Comparison of ENCODE assay signal across 8 cellular contexts in the genomic region with DNA sequence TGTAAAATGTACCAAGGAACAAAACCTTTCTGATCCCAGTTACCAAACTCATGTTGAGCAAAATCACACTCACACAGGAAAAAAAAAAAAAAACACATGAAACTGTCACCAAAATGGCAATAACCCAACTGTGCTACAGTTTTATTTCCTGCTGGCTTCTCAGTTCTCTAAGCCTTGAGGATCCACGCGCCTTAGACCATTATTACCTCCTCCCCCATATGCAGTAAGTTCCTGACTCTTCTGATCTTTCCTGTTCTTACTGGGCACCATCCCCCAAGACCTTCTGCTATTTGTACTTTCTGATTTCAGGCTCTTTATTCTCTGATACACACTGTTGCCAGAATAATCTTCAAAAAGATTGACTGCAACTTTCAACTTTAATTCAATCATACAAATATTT.
DNase-seq lines count a peak whose midpoint lies in the region; ATAC-seq and TF ChIP-seq lines count a peak whose summit lies in the region.

No MANE protein-coding gene starts in this region.

- no peak for TF ChIP-seq CTCF in lung (IDR thresholded peaks at IDR 0.05; ENCODE audit: control extremely low read depth, extremely low read depth)

- peaks cover 12 to 39% of the 10 kb centered on the region in 2 donors for H3K4me1 ChIP-seq in lung (ENCODE audit: control insufficient read depth in 2 of 2, insufficient read depth in 2 of 2, low read length in 2 of 2)

- 10 to 26% methylated on average over 2 of the region's 2 CpGs for WGBS in lung, 2 donors

- POLR2A ChIA-PET in activated CD8-positive, alpha-beta T cell treated with anti-CD3 and anti-CD28 coated beads, Interleukin-2, amount 10 ng/mL, durations not matched to agents 7 days and 5 days (lab: Charles Lee), result interaction anchor here (0.5 kb wide), 1 partner anchor 176 kb away, joined by 3 read pairs; no protein-coding TSS in a partner anchor

- H3K27ac ChIP-seq in lung (ENCODE audit: low read depth in 1 of 2, low read length in 1 of 2), result peak overlapping the region in 1 of 2 donors; percentile 94

- no peaks in the 10 kb centered on the region for H3K27me3 ChIP-seq in lung (ENCODE audit: control insufficient read depth, insufficient read depth)

- peak; percentile 49 for ATAC-seq in GM18858 (IDR thresholded peaks at IDR 0.05; ENCODE audit: unreplicated experiment)
- ATAC-seq in HG03108 (IDR thresholded peaks at IDR 0.05; ENCODE audit: unreplicated experiment), result peak; percentile 54
- peak; percentile 36 for ATAC-seq in activated CD8-positive, alpha-beta T cell treated with anti-CD3 and anti-CD28 coated beads, Interleukin-2, amount 10 ng/mL, durations not matched to agents 7 days and 5 days
- ATAC-seq in lung (ENCODE audit: insufficient read depth, low FRiP score), result peak; percentile 51

- peaks cover 2 to 15% of the 10 kb centered on the region in 2 donors for H3K36me3 ChIP-seq in lung (ENCODE audit: control insufficient read depth in 2 of 2, insufficient read depth in 2 of 2, low read length in 2 of 2)

- no peaks in the 10 kb centered on the region for H3K9me3 ChIP-seq in lung (ENCODE audit: control insufficient read depth in 2 of 2, insufficient read depth in 1 of 2, low read length in 1 of 2)

- CTCF ChIA-PET in activated CD8-positive, alpha-beta T cell treated with anti-CD3 and anti-CD28 coated beads, Interleukin-2, amount 10 ng/mL, durations not matched to agents 7 days and 5 days (lab: Charles Lee), result interaction anchor here (0.8 to 2.8 kb wide), 4 partner anchors 11 to 77 kb away, joined by 3 to 11 read pairs (median 3); no protein-coding TSS in a partner anchor

- H3K4me3 ChIP-seq in lung, result no peak overlapping the region

- H3K9me3 Mint-ChIP-seq in activated CD8-positive, alpha-beta T cell treated with anti-CD3 and anti-CD28 coated beads, Interleukin-2, amount 10 ng/mL, durations not matched to agents 7 days and 5 days (ENCODE audit: insufficient read depth), result no peaks in the 10 kb centered on the region

- peak overlapping the region; percentile 23 for H3K27ac Mint-ChIP-seq in activated CD8-positive, alpha-beta T cell treated with anti-CD3 and anti-CD28 coated beads, Interleukin-2, amount 10 ng/mL, durations not matched to agents 7 days and 5 days

- peaks cover 40% of the 10 kb centered on the region for H3K36me3 Mint-ChIP-seq in activated CD8-positive, alpha-beta T cell treated with anti-CD3 and anti-CD28 coated beads, Interleukin-2, amount 10 ng/mL, durations not matched to agents 7 days and 5 days (ENCODE audit: low read depth)

- H3K4me3 Mint-ChIP-seq in activated CD8-positive, alpha-beta T cell treated with anti-CD3 and anti-CD28 coated beads, Interleukin-2, amount 10 ng/mL, durations not matched to agents 7 days and 5 days, result no peak overlapping the region

- DNase-seq in activated CD8-positive, alpha-beta T cell treated with anti-CD3 and anti-CD28 coated beads, Interleukin-2, amount 10 ng/mL, durations not matched to agents 7 days and 5 days, result no peak
- DNase-seq in lung (ENCODE audit: low spot score) (no peak), retina (no peak)
- no peak for DNase-seq in stimulated activated CD8-positive, alpha-beta memory T cell treated with anti-CD3 and anti-CD28 coated beads, Interleukin-4, amount 100 ng/mL, for 48 hours
- no peak for DNase-seq in activated CD8-positive, alpha-beta memory T cell treated with anti-CD3 and anti-CD28 coated beads for 24 hours
- no peak for DNase-seq in stimulated activated naive CD4-positive, alpha-beta T cell treated with Interleukin-2 at 50 U/mL for 16 hours (lab: John Stamatoyannopoulos, UW)

- H3K4me1 Mint-ChIP-seq in activated CD8-positive, alpha-beta T cell treated with anti-CD3 and anti-CD28 coated beads, Interleukin-2, amount 10 ng/mL, durations not matched to agents 7 days and 5 days (ENCODE audit: low read depth), result peaks cover 52% of the 10 kb centered on the region

- no peaks in the 10 kb centered on the region for H3K27me3 Mint-ChIP-seq in activated CD8-positive, alpha-beta T cell treated with anti-CD3 and anti-CD28 coated beads, Interleukin-2, amount 10 ng/mL, durations not matched to agents 7 days and 5 days (ENCODE audit: low read depth)
